In the genomic region with DNA sequence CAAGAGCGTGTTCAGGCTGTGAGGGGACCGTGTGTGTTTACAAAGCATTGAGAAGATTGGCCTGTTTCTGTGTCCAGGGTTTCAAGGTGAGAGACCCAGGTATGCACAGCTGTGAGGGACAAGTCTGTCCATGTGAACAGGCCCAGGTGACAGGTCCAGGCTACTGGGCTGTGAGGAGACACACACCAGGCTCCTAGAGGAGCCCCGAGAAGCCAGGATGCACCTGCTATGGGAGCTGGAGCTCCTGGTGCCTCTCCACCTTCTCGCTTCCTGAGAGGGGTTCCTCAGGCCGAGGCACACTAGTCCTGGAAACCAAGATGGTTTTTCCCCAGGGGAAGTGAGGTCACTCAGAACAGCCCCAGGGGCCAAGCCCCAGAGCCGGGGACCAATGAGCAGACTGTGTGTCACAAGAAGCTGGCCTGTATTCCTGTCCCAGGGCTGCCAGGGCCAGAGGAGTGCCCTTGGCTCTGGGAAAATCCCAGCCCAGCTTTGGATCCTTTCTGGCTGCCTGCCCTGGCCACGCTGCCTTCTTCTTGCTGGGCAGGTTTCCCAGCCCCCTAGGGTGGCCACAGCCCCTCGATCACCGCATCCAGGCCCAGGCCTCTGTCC, we compare ENCODE assay signal across 1 cellular context.
TF ChIP-seq lines count a peak whose summit lies in the region.

No MANE protein-coding gene starts in this region.

TF ChIP-seq in GM23338, 12 proteins besides CTCF, POLR2A, EP300 and RAD21 (continued from another document):
- TF ChIP-seq, protein P1, sequence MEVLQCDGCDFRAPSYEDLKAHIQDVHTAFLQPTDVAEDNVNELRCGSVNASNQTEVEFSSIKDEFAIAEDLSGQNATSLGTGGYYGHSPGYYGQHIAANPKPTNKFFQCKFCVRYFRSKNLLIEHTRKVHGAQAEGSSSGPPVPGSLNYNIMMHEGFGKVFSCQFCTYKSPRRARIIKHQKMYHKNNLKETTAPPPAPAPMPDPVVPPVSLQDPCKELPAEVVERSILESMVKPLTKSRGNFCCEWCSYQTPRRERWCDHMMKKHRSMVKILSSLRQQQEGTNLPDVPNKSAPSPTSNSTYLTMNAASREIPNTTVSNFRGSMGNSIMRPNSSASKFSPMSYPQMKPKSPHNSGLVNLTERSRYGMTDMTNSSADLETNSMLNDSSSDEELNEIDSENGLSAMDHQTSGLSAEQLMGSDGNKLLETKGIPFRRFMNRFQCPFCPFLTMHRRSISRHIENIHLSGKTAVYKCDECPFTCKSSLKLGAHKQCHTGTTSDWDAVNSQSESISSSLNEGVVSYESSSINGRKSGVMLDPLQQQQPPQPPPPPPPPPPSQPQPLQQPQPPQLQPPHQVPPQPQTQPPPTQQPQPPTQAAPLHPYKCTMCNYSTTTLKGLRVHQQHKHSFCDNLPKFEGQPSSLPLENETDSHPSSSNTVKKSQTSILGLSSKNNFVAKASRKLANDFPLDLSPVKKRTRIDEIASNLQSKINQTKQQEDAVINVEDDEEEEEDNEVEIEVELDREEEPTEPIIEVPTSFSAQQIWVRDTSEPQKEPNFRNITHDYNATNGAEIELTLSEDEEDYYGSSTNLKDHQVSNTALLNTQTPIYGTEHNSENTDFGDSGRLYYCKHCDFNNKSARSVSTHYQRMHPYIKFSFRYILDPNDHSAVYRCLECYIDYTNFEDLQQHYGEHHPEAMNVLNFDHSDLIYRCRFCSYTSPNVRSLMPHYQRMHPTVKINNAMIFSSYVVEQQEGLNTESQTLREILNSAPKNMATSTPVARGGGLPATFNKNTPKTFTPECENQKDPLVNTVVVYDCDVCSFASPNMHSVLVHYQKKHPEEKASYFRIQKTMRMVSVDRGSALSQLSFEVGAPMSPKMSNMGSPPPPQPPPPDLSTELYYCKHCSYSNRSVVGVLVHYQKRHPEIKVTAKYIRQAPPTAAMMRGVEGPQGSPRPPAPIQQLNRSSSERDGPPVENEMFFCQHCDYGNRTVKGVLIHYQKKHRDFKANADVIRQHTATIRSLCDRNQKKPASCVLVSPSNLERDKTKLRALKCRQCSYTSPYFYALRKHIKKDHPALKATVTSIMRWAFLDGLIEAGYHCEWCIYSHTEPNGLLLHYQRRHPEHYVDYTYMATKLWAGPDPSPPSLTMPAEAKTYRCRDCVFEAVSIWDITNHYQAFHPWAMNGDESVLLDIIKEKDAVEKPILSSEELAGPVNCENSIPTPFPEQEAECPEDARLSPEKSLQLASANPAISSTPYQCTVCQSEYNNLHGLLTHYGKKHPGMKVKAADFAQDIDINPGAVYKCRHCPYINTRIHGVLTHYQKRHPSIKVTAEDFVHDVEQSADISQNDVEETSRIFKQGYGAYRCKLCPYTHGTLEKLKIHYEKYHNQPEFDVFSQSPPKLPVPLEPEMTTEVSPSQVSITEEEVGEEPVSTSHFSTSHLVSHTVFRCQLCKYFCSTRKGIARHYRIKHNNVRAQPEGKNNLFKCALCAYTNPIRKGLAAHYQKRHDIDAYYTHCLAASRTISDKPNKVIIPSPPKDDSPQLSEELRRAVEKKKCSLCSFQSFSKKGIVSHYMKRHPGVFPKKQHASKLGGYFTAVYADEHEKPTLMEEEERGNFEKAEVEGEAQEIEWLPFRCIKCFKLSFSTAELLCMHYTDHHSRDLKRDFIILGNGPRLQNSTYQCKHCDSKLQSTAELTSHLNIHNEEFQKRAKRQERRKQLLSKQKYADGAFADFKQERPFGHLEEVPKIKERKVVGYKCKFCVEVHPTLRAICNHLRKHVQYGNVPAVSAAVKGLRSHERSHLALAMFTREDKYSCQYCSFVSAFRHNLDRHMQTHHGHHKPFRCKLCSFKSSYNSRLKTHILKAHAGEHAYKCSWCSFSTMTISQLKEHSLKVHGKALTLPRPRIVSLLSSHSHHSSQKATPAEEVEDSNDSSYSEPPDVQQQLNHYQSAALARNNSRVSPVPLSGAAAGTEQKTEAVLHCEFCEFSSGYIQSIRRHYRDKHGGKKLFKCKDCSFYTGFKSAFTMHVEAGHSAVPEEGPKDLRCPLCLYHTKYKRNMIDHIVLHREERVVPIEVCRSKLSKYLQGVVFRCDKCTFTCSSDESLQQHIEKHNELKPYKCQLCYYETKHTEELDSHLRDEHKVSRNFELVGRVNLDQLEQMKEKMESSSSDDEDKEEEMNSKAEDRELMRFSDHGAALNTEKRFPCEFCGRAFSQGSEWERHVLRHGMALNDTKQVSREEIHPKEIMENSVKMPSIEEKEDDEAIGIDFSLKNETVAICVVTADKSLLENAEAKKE (CRISPR knock-in tag; IDR thresholded peaks at IDR 0.05), result no peak
- TF ChIP-seq CREB1 (CRISPR knock-in tag; IDR thresholded peaks at IDR 0.05; ENCODE audit: low read depth) (no peak), STAT1 (IDR thresholded peaks at IDR 0.05; ENCODE audit: unreplicated experiment) (no peak)
